Comparison of ENCODE assay signal across 17 cellular contexts in genomic region chr1:202276920-202277319, GRCh38.
DNase-seq lines count a peak whose midpoint lies in the region; ATAC-seq and TF ChIP-seq lines count a peak whose summit lies in the region.
"Had no signal": no experiment of that assay in that cellular context is flagged by ENCODE, and none has a peak within 500 bp of the region (broad histone marks: within the 10 kb centered on the region; RNA-seq: fewer than 3 reads in every experiment).

No MANE protein-coding gene starts in this region.

- H3K56ac ChIP-seq in mesendoderm (ENCODE audit: low read length) = no peak overlapping the region

- no peak overlapping the region for H3K23ac ChIP-seq in mesendoderm (ENCODE audit: low read length)

- H3K79me1 ChIP-seq in mesendoderm (ENCODE audit: low read length) = no peaks in the 10 kb centered on the region

- H3K9ac ChIP-seq in liver (ENCODE audit: low read depth in 1 of 2, low read length in 2 of 2) (no peak overlapping the region), mesendoderm (ENCODE audit: low read length) (no peak overlapping the region)
- H3K9ac ChIP-seq: BLaER1 had no signal

- TF ChIP-seq RAD21 in liver (IDR thresholded peaks at IDR 0.05) = no peak

- no peak overlapping the region for H4K5ac ChIP-seq in mesendoderm (ENCODE audit: low read length)

- H3K27me3 ChIP-seq in liver (ENCODE audit: control insufficient read depth in 4 of 4, insufficient read depth in 4 of 4, low read length in 3 of 4) (no peaks in the 10 kb centered on the region), right lobe of liver (no peaks in the 10 kb centered on the region), RWPE2 (ENCODE audit: insufficient read depth, poor library complexity, severe bottlenecking) (no peaks in the 10 kb centered on the region), mesendoderm (ENCODE audit: insufficient read depth, low read length, poor library complexity) (no peaks in the 10 kb centered on the region), esophagus squamous epithelium (peaks cover 0 to 36% (median 0%) of the 10 kb centered on the region in 4 donors)
- H3K27me3 ChIP-seq: BLaER1 had no signal

- H3K4me2 ChIP-seq in mesendoderm (ENCODE audit: low read length) = no peak overlapping the region
- H3K4me2 ChIP-seq: BLaER1 had no signal

- H3K4me3 ChIP-seq in liver (ENCODE audit: low read depth in 1 of 3, low read length in 3 of 3) = no peak overlapping the region
- no peak overlapping the region for H3K4me3 ChIP-seq in right lobe of liver
- no peak overlapping the region for H3K4me3 ChIP-seq in RWPE2 (ENCODE audit: severe bottlenecking)
- no peak overlapping the region for H3K4me3 ChIP-seq in mesendoderm (ENCODE audit: low read length)
- no peak overlapping the region for H3K4me3 ChIP-seq in esophagus squamous epithelium
- H3K4me3 ChIP-seq: BLaER1 had no signal

- H2BK5ac ChIP-seq in mesendoderm (ENCODE audit: low read length) = no peak overlapping the region

- 97% methylated on average over 3 of the region's 3 CpGs for WGBS in liver
- 89% methylated on average over 3 of the region's 3 CpGs for WGBS in right lobe of liver (ENCODE audit: insufficient coverage, low coverage, low lambda C conversion rate, missing lambda C conversion rate)
- no CpG with 5 or more reads among the region's 3 CpGs for WGBS in mesendoderm (ENCODE audit: extremely low coverage, insufficient coverage, low lambda C conversion rate)
- WGBS in esophagus squamous epithelium, 2 donors = 93 to 96% methylated on average over 3 of the region's 3 CpGs

- TF ChIP-seq CTCF in liver (IDR thresholded peaks at IDR 0.05; ENCODE audit: low read depth, low read length, missing input control) = no peak
- TF ChIP-seq CTCF in right lobe of liver (IDR thresholded peaks at IDR 0.05) = no peak
- TF ChIP-seq CTCF in RWPE2 (IDR thresholded peaks at IDR 0.05; ENCODE audit: poor library complexity, severe bottlenecking) = no peak
- TF ChIP-seq CTCF in esophagus squamous epithelium (IDR thresholded peaks at IDR 0.05) = no peak

- no peak overlapping the region for H4K8ac ChIP-seq in mesendoderm (ENCODE audit: low read depth, low read length)

- ATAC-seq in right lobe of liver (no peak), RWPE2 (ENCODE audit: low read depth) (no peak)
- ATAC-seq: CD8-positive, alpha-beta T cell had no signal

- H3K27ac ChIP-seq in liver (ENCODE audit: low read depth in 1 of 2, low read length in 2 of 2) (no peak overlapping the region), right lobe of liver (no peak overlapping the region), RWPE2 (ENCODE audit: poor library complexity, severe bottlenecking) (no peak overlapping the region), mesendoderm (ENCODE audit: low read depth, low read length) (no peak overlapping the region), esophagus squamous epithelium (no peak overlapping the region)
- H3K27ac ChIP-seq: BLaER1, C4-2B had no signal

- no peak for DNase-seq in right lobe of liver
- peak; percentile 6 for DNase-seq in RWPE2 (ENCODE audit: low spot score)
- peak; percentile 3 for DNase-seq in activated CD8-positive, alpha-beta memory T cell treated with anti-CD3 and anti-CD28 coated beads, Interleukin-2, amount 50 U/mL, for 48 hours
- DNase-seq in mesendoderm = no peak
- DNase-seq in esophagus squamous epithelium (lab: John Stamatoyannopoulos, UW) = no peak
- no peak for DNase-seq in SK-N-DZ (ENCODE audit: low spot score)
- DNase-seq: Caco-2; CD4-positive, CD25-positive, alpha-beta regulatory T cell; CD8-positive, alpha-beta T cell; DMS153; DND-41; GOT3; H7; HCEC 1CT had no signal

- no peak overlapping the region for H3K4ac ChIP-seq in mesendoderm (ENCODE audit: low read depth, low read length)

- no peak for TF ChIP-seq POLR2A in right lobe of liver (IDR thresholded peaks at IDR 0.05)
- no peak for TF ChIP-seq POLR2A in esophagus squamous epithelium (IDR thresholded peaks at IDR 0.05)

- H2BK15ac ChIP-seq in mesendoderm (replicated peaks; ENCODE audit: low read depth) = no peak overlapping the region

- H2BK120ac ChIP-seq in mesendoderm (ENCODE audit: low read depth, low read length) = no peak overlapping the region

- H2AK5ac ChIP-seq in mesendoderm (ENCODE audit: low read length) = no peak overlapping the region

- H3K79me2 ChIP-seq in mesendoderm (ENCODE audit: control insufficient read depth, insufficient read depth, low read length) = no peaks in the 10 kb centered on the region

- intact Hi-C loops in right lobe of liver (cut with DNase I) (no loop called here), esophagus squamous epithelium (cut with DNase I) (loop anchor here (5.0 kb wide), 1 partner anchor 155 kb away; no protein-coding TSS in a partner anchor)

- H3K36me3 ChIP-seq in liver (ENCODE audit: control insufficient read depth in 4 of 4, insufficient read depth in 3 of 4, low read depth in 1 of 4, low read length in 3 of 4) (no peaks in the 10 kb centered on the region), right lobe of liver (no peaks in the 10 kb centered on the region), RWPE2 (ENCODE audit: low read depth) (no peaks in the 10 kb centered on the region), mesendoderm (ENCODE audit: control insufficient read depth, insufficient read depth, low read length) (no peaks in the 10 kb centered on the region), esophagus squamous epithelium (no peaks in the 10 kb centered on the region)

- H3K18ac ChIP-seq in mesendoderm (ENCODE audit: low read length) = no peak overlapping the region

- H3K9me3 ChIP-seq in liver (ENCODE audit: control insufficient read depth in 4 of 4, low read length in 3 of 4) = no peaks in the 10 kb centered on the region
- no peaks in the 10 kb centered on the region for H3K9me3 ChIP-seq in right lobe of liver
- no peaks in the 10 kb centered on the region for H3K9me3 ChIP-seq in RWPE2 (ENCODE audit: severe bottlenecking)
- H3K9me3 ChIP-seq in esophagus squamous epithelium = no peaks in the 10 kb centered on the region
- H3K9me3 ChIP-seq: BLaER1, Caco-2 had no signal

- H3K4me1 ChIP-seq in liver (ENCODE audit: control insufficient read depth in 4 of 4, insufficient read depth in 4 of 4, low read length in 3 of 4) = no peaks in the 10 kb centered on the region
- H3K4me1 ChIP-seq in right lobe of liver = no peaks in the 10 kb centered on the region
- peaks cover 24% of the 10 kb centered on the region for H3K4me1 ChIP-seq in RWPE2 (ENCODE audit: insufficient read depth, poor library complexity, severe bottlenecking)
- no peaks in the 10 kb centered on the region for H3K4me1 ChIP-seq in mesendoderm (ENCODE audit: control insufficient read depth, low read depth, low read length)
- peaks cover 0 to 12% (median 0%) of the 10 kb centered on the region in 3 donors for H3K4me1 ChIP-seq in esophagus squamous epithelium
- H3K4me1 ChIP-seq: Caco-2 had no signal

TF ChIP-seq in liver, 16 proteins besides CTCF, POLR2A, EP300 and RAD21:
- TF ChIP-seq NR2F2 (IDR thresholded peaks at IDR 0.05) = peak; percentile 75
- no peak for TF ChIP-seq TAF1 (conservative IDR thresholded peaks at IDR 0.05)

Comparison
In these comparisons a context has a peak if more than half of its experiments do, and no peak if none do; other contexts are left out.
1. DNase-seq: peak in RWPE2 (single experiment) and activated CD8-positive, alpha-beta memory T cell treated with anti-CD3 and anti-CD28 coated beads, Interleukin-2, amount 50 U/mL, for 48 hours (single experiment); none in right lobe of liver (0 of 3), mesendoderm (single experiment), esophagus squamous epithelium (single experiment) and SK-N-DZ (single experiment).